Comparison of ENCODE assay signal across 7 cellular contexts in the genomic region with DNA sequence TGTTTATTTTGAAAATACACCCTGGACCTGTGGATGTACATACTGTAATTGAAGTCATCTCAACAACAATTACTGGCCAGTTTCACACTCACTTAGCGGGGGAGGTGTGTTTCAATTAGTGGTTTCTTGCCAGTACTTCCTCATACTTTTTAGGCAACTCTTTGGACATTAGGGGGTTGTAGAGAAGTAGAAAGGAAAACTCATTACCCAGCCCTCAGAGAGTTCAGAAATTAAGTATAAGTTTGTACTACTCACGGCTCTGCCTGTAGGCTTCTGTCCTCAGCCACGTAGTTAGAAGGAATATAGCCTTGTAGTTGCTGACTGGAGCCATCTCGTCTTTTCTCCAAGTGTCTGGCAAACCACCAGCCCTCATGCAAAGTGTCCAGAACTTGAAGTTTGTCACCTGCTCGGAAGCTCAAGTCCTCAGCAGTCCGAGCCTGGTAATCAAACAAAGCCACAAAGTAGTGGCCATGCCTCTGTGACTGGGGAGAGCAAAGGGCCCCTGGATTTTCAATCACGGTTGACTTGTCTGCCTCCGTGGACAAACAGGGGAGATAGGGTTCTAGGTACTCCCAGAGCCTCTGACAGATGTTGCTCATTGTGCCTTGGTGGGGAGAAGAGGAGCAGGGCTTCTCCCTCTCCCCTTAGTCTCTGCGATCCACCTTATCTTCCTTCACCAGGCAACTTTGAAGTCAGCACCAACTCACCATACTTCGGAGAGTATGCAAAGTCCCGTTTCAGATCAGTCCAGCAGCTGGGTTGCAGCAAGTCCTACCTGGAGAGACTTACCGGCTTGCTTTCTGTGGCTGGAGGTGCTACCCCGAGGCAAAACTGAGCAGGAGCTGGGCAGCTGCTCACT. TPM values are rescaled to one million over a fixed set of nuclear protein-coding genes. Genes with fewer than 3 reads are reported as not detected.
A peak's percentile ranks its signal among the peaks of the same experiment; 100 is the strongest.
DNase-seq lines count a peak whose midpoint lies in the region; ATAC-seq and TF ChIP-seq lines count a peak whose summit lies in the region.

No MANE protein-coding gene starts in this region.

- H3K27me3 ChIP-seq in adipocyte (replicated peaks; ENCODE audit: control insufficient read depth, insufficient read depth, low read length): no peaks in the 10 kb centered on the region

- no peaks in the 10 kb centered on the region for H3K9me3 ChIP-seq in adipocyte (ENCODE audit: control insufficient read depth, low read length)

- no peak overlapping the region for H3K4me3 Mint-ChIP-seq in nephron progenitor cell

- DNase-seq in adipocyte (ENCODE audit: low read depth) (no peak), mucosa of gallbladder (ENCODE audit: low spot score) (peak; percentile 16), nephron progenitor cell (no peak), SHP77 treated with DMSO at 0.1 percent for 48 hours (lab: John Stamatoyannopoulos, UW) (no peak)
- no peak for DNase-seq in activated naive CD4-positive, alpha-beta T cell treated with anti-CD3 and anti-CD28 coated beads, Interleukin-2, amount 50 U/mL, for 16 hours

- peak overlapping the region; percentile 82 for H3K4me3 ChIP-seq in adipocyte (ENCODE audit: low read length)

- H3K4me1 Mint-ChIP-seq in nephron progenitor cell: no peaks in the 10 kb centered on the region

- no peaks in the 10 kb centered on the region for H3K36me3 Mint-ChIP-seq in nephron progenitor cell (ENCODE audit: low read depth)

- no peaks in the 10 kb centered on the region for H3K36me3 ChIP-seq in adipocyte (ENCODE audit: control insufficient read depth, insufficient read depth, low read length, severe bottlenecking)

- ATAC-seq in GM19397 (IDR thresholded peaks at IDR 0.05; ENCODE audit: unreplicated experiment): peak; percentile 59
- ATAC-seq in HG03378 (IDR thresholded peaks at IDR 0.05; ENCODE audit: unreplicated experiment): peak; percentile 93

- H3K9me3 Mint-ChIP-seq in nephron progenitor cell: no peaks in the 10 kb centered on the region

- no peak overlapping the region for H3K27ac Mint-ChIP-seq in nephron progenitor cell

- H3K4me1 ChIP-seq in adipocyte (ENCODE audit: control insufficient read depth, insufficient read depth, low read length): peaks cover 20% of the 10 kb centered on the region

- H3K9ac ChIP-seq in adipocyte (ENCODE audit: low read length): peak overlapping the region; percentile 77

- TF ChIP-seq CTCF in nephron progenitor cell (IDR thresholded peaks at IDR 0.05): no peak

- H3K27me3 Mint-ChIP-seq in nephron progenitor cell (ENCODE audit: low read depth, poor library complexity): peaks cover 3% of the 10 kb centered on the region

RNA-seq across cellular contexts. Expression of gene FRK, which starts 0.7 kb away (rescaled TPM):
- total RNA-seq in mucosa of gallbladder: 24.3 TPM

RNA-seq across cellular contexts. Expression of gene NT5DC1, which starts 40.7 kb away (rescaled TPM):
- 49.0 TPM for total RNA-seq in mucosa of gallbladder
